Comparison of ENCODE assay signal across 3 cellular contexts in the genomic region with DNA sequence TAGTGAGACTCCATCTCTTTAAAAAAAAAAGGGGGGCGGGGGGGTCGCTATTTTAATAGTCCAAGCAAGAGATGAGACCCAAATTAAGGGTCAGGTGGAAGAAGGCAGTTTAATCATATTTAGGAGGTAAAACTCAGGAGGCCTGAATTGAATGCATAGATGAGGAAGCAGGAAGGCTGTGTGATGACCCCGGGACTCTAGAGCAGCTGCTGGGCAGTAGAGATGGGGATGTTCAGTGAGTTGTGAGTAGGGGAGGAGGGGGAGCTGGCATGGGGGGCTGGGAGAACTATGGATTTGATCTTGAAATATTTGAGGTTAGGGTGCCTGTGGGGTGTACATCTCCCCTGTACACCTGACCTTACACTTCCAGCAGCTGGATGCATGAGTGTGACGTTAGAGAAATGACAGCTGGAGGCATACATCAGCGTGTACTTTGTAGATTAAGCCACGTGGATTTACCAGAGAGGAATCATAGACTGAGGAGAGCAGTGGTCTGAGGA.
TF ChIP-seq lines count a peak whose summit lies in the region.

No MANE protein-coding gene starts in this region.

TF ChIP-seq in IMR-90, 13 proteins besides CTCF, POLR2A, EP300 and RAD21:
- TF ChIP-seq NFE2L2 (IDR thresholded peaks at IDR 0.05; ENCODE audit: low read depth, low read length): no peak
- no peak for TF ChIP-seq RFX5 (IDR thresholded peaks at IDR 0.05; ENCODE audit: low read depth, low read length)
- no peak for TF ChIP-seq CEBPB (IDR thresholded peaks at IDR 0.05; ENCODE audit: low read depth, low read length)
- no peak for TF ChIP-seq MAZ (IDR thresholded peaks at IDR 0.05; ENCODE audit: borderline replicate concordance, low read depth, low read length)
- TF ChIP-seq BHLHE40 (IDR thresholded peaks at IDR 0.05; ENCODE audit: low read depth, low read length): no peak
- no peak for TF ChIP-seq MXI1 (IDR thresholded peaks at IDR 0.05; ENCODE audit: borderline replicate concordance, low read depth, low read length)
- no peak for TF ChIP-seq SMC3 (IDR thresholded peaks at IDR 0.05; ENCODE audit: low read depth, low read length)
- TF ChIP-seq FOS (IDR thresholded peaks at IDR 0.05; ENCODE audit: low read depth, low read length): no peak
- TF ChIP-seq, protein P1, sequence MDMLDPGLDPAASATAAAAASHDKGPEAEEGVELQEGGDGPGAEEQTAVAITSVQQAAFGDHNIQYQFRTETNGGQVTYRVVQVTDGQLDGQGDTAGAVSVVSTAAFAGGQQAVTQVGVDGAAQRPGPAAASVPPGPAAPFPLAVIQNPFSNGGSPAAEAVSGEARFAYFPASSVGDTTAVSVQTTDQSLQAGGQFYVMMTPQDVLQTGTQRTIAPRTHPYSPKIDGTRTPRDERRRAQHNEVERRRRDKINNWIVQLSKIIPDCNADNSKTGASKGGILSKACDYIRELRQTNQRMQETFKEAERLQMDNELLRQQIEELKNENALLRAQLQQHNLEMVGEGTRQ (IDR thresholded peaks at IDR 0.05; ENCODE audit: low read depth, low read length): no peak
- no peak for TF ChIP-seq RCOR1 (IDR thresholded peaks at IDR 0.05; ENCODE audit: insufficient replicate concordance, low read length)
- TF ChIP-seq MAFK (IDR thresholded peaks at IDR 0.05; ENCODE audit: low read depth, low read length): no peak
TF ChIP-seq in IMR-90: peak in this region for 0.

TF ChIP-seq in endothelial cell of umbilical vein, 7 proteins besides CTCF, POLR2A, EP300 and RAD21:
- TF ChIP-seq FOS (IDR thresholded peaks at IDR 0.05; ENCODE audit: borderline replicate concordance, insufficient read depth, low read length) (no peak), GATA2 (IDR thresholded peaks at IDR 0.05; ENCODE audit: insufficient read depth, insufficient read length, low read depth, low read length) (no peak), EZH2 (IDR thresholded peaks at IDR 0.05; ENCODE audit: borderline replicate concordance, low read depth, low read length, severe bottlenecking) (no peak), JUN (IDR thresholded peaks at IDR 0.05; ENCODE audit: borderline replicate concordance, insufficient read depth, insufficient read length, low read depth) (no peak), POLR2AphosphoS5 (IDR thresholded peaks at IDR 0.05; ENCODE audit: insufficient read depth, low read depth, low read length) (no peak), MYC (IDR thresholded peaks at IDR 0.05; ENCODE audit: low read depth, low read length) (no peak)
- TF ChIP-seq, protein P2, sequence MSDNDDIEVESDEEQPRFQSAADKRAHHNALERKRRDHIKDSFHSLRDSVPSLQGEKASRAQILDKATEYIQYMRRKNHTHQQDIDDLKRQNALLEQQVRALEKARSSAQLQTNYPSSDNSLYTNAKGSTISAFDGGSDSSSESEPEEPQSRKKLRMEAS (IDR thresholded peaks at IDR 0.05; ENCODE audit: insufficient read depth, insufficient read length): no peak

TF ChIP-seq in GM12891, 5 proteins besides CTCF, POLR2A, EP300 and RAD21:
- TF ChIP-seq TAF1 (IDR thresholded peaks at IDR 0.05; ENCODE audit: low read depth, low read length): no peak
- no peak for TF ChIP-seq PAX5 (IDR thresholded peaks at IDR 0.05; ENCODE audit: insufficient read depth, low read length, severe bottlenecking)
- no peak for TF ChIP-seq POU2F2 (IDR thresholded peaks at IDR 0.05; ENCODE audit: low read depth, low read length)
- TF ChIP-seq SPI1 (IDR thresholded peaks at IDR 0.05; ENCODE audit: low read depth, low read length): no peak
- TF ChIP-seq POLR2AphosphoS5 (IDR thresholded peaks at IDR 0.05; ENCODE audit: low read depth, low read length): no peak
